In genomic region chr6:122735618-122736017, GRCh38 we compare ENCODE assay signal across 19 cellular contexts. TPM values are rescaled to one million over a fixed set of nuclear protein-coding genes. Genes with fewer than 3 reads are reported as not detected.
DNase-seq lines count a peak whose midpoint lies in the region; ATAC-seq, FAIRE-seq and TF ChIP-seq lines count a peak whose summit lies in the region.
"Had no signal": no experiment of that assay in that cellular context is flagged by ENCODE, and none has a peak within 500 bp of the region (broad histone marks: within the 10 kb centered on the region; RNA-seq: fewer than 3 reads in every experiment).

No MANE protein-coding gene starts in this region.

- H3K4me3 ChIP-seq in H1 (ENCODE audit: extremely low read depth in 1 of 4, insufficient read depth in 2 of 4, low read depth in 3 of 4, low read length in 4 of 4) = no peak overlapping the region
- no peak overlapping the region for H3K4me3 ChIP-seq in smooth muscle cell
- H3K4me3 ChIP-seq: pancreas had no signal

- H3K4me1 ChIP-seq in H1 (replicated peaks in 1 of 4; ENCODE audit: control insufficient read depth in 3 of 4, insufficient read depth in 4 of 4, low read length in 3 of 4) (peaks cover 2 to 7% (median 6%) of the 10 kb centered on the region in 4 experiments; a peak in 5 of 7 replicates), smooth muscle cell (ENCODE audit: low read depth) (peaks cover 12% of the 10 kb centered on the region)
- H3K4me1 ChIP-seq: pancreas had no signal

- DNase-seq in NCI-H2107 treated with DMSO at 0.1 percent for 48 hours (lab: John Stamatoyannopoulos, UW; ENCODE audit: unreplicated experiment) (peak; percentile 92), NCI-H2107 (lab: John Stamatoyannopoulos, UW) (no peak), NCI-H446 (lab: John Stamatoyannopoulos, UW) (peak; percentile 13 to 35), H1 (ENCODE audit: low read depth in 1 of 2, low spot score in 2 of 2) (no peak), smooth muscle cell (lab: John Stamatoyannopoulos, UW; ENCODE audit: unreplicated experiment) (no peak), germinal center (ENCODE audit: low spot score) (no peak), cortex of kidney (lab: John Stamatoyannopoulos, UW) (no peak)
- DNase-seq: activated CD4-positive, alpha-beta T cell treated with anti-CD3 and anti-CD28 coated beads, Interleukin-2, amount 10 ng/mL, durations not matched to agents 7 days and 5 days; activated effector memory CD4-positive, alpha-beta T cell treated with Interleukin-2 at 50 U/mL for 16 hours; brain microvascular endothelial cell; DND-41; mesenchymal stem cell; pancreas; stimulated activated CD8-positive, alpha-beta memory T cell treated with anti-CD3 and anti-CD28 coated beads, Interleukin-4, amount 100 ng/mL, for 48 hours; T-helper 2 cell had no signal

- H3K9me3 ChIP-seq in H1 (ENCODE audit: insufficient read depth in 2 of 2, low read depth in 1 of 2, low read length in 1 of 2) = no peaks in the 10 kb centered on the region
- no peaks in the 10 kb centered on the region for H3K9me3 ChIP-seq in smooth muscle cell (replicated peaks; ENCODE audit: low read depth)
- H3K9me3 ChIP-seq: pancreas had no signal

- no peak overlapping the region for H2BK15ac ChIP-seq in H1 (ENCODE audit: low read length)

- TF ChIP-seq RAD21 in H1 (IDR thresholded peaks at IDR 0.05 in 1 of 2, conservative IDR thresholded peaks at IDR 0.05 in 1 of 2; ENCODE audit: low read depth in 2 of 2, low read length in 2 of 2) = no peak

- H3K27ac ChIP-seq in H1 (ENCODE audit: low read depth, low read length) (no peak overlapping the region), smooth muscle cell (ENCODE audit: low read depth) (peak overlapping the region; percentile 93)
- H3K27ac ChIP-seq: brain microvascular endothelial cell, pancreas had no signal

- no peak overlapping the region for H3K56ac ChIP-seq in H1 (replicated peaks; ENCODE audit: insufficient read length, low read depth, low read length)

- no peak for FAIRE-seq in H1 (lab: Jason Lieb, UNC)
- FAIRE-seq: pancreas had no signal

- no peak overlapping the region for H3K18ac ChIP-seq in H1 (ENCODE audit: extremely low read depth, low read length)

- H3K36me3 ChIP-seq in H1 (ENCODE audit: control insufficient read depth in 2 of 4, insufficient read depth in 4 of 4, low read length in 3 of 4) (no peaks in the 10 kb centered on the region), smooth muscle cell (ENCODE audit: low read depth) (no peaks in the 10 kb centered on the region)
- H3K36me3 ChIP-seq: brain microvascular endothelial cell, pancreas had no signal

- H3K23me2 ChIP-seq in H1 (ENCODE audit: low read depth, low read length) = no peaks in the 10 kb centered on the region; the same call in 1 of the 2 replicates

- H3F3A ChIP-seq in smooth muscle cell (ENCODE audit: low read depth) = no peaks in the 10 kb centered on the region

- H3K14ac ChIP-seq in H1 (ENCODE audit: insufficient read length) = no peak overlapping the region

- no peaks in the 10 kb centered on the region for H3K36me3 Mint-ChIP-seq in activated T-helper 17 cell treated with anti-CD3 and anti-CD28 coated beads, Interleukin-2, amount 50 U/mL, for 72 hours (ENCODE audit: low read depth)

- 90% methylated on average over 3 of the region's 3 CpGs; no CpG with 5 or more reads in 1 of the 2 experiments for WGBS in H1 (ENCODE audit: extremely low coverage in 1 of 2, insufficient coverage in 1 of 2, insufficient read length in 1 of 2, insufficient replicate concordance in 2 of 2, low coverage in 1 of 2, low lambda C conversion rate in 2 of 2, missing lambda C conversion rate in 1 of 2), 2 experiments
- WGBS in smooth muscle cell (ENCODE audit: low lambda C conversion rate) = 61% methylated on average over 3 of the region's 3 CpGs

- no peaks in the 10 kb centered on the region for H3K79me1 ChIP-seq in H1 (ENCODE audit: low read depth, low read length)

- no peaks in the 10 kb centered on the region for H3K79me2 ChIP-seq in H1 (ENCODE audit: control insufficient read depth in 1 of 2, insufficient read depth in 2 of 2, low read length in 2 of 2)
- no peaks in the 10 kb centered on the region for H3K79me2 ChIP-seq in smooth muscle cell (ENCODE audit: low read depth)

- H4K5ac ChIP-seq in H1 (ENCODE audit: insufficient read length, low read depth, low read length) = peak overlapping the region; percentile 35

- H4K91ac ChIP-seq in H1 (replicated peaks; ENCODE audit: insufficient read length, low read length) = no peak overlapping the region

- H3K4me2 ChIP-seq in H1 (ENCODE audit: insufficient read depth in 1 of 2, low read depth in 2 of 2, low read length in 2 of 2) = no peak overlapping the region
- peak overlapping the region; percentile 43 for H3K4me2 ChIP-seq in smooth muscle cell

- POLR2A ChIA-PET in H1 (lab: Charles Lee; ENCODE audit: partially characterized antibody) = no interaction called here

- ATAC-seq in activated T-helper 17 cell treated with anti-CD3 and anti-CD28 coated beads, Interleukin-2, amount 50 U/mL, for 72 hours (replicated peaks) = no peak
- ATAC-seq: pancreas had no signal

- peak overlapping the region; percentile 37; the same call in 1 of the 2 replicates for H2AFZ ChIP-seq in H1 (ENCODE audit: low read length)
- H2AFZ ChIP-seq in smooth muscle cell (ENCODE audit: low read depth) = no peak overlapping the region

- H3K9ac ChIP-seq in H1 (replicated peaks in 1 of 4; ENCODE audit: extremely low read depth in 1 of 4, low read depth in 3 of 4, low read length in 3 of 4) = no peak overlapping the region
- H3K9ac ChIP-seq in smooth muscle cell (ENCODE audit: low read depth) = peak overlapping the region; percentile 75

- no peak overlapping the region for H2AK5ac ChIP-seq in H1 (ENCODE audit: low read depth, low read length)

- no peak for TF ChIP-seq POLR2A in H1 (IDR thresholded peaks at IDR 0.05; ENCODE audit: control extremely low read depth in 1 of 2, low read depth in 2 of 2, low read length in 2 of 2)

- H2BK20ac ChIP-seq in H1 (ENCODE audit: low read length) = no peak overlapping the region

- TF ChIP-seq EP300 in H1 (IDR thresholded peaks at IDR 0.05; ENCODE audit: borderline replicate concordance in 1 of 2, low read depth in 2 of 2, low read length in 2 of 2) = no peak

- no peak overlapping the region for H2BK120ac ChIP-seq in H1 (replicated peaks; ENCODE audit: low read depth, low read length)

- H3K4me1 Mint-ChIP-seq in activated T-helper 17 cell treated with anti-CD3 and anti-CD28 coated beads, Interleukin-2, amount 50 U/mL, for 72 hours = no peaks in the 10 kb centered on the region
- H3K4me1 Mint-ChIP-seq: activated CD4-positive, alpha-beta T cell treated with anti-CD3 and anti-CD28 coated beads, Interleukin-2, amount 10 ng/mL, durations not matched to agents 7 days and 5 days had no signal

- H3K27me3 ChIP-seq in H1 (replicated peaks in 1 of 4; ENCODE audit: control insufficient read depth in 3 of 4, extremely low read depth in 1 of 4, insufficient read depth in 3 of 4, low read length in 3 of 4) (no peaks in the 10 kb centered on the region), smooth muscle cell (ENCODE audit: low read depth) (no peaks in the 10 kb centered on the region)
- H3K27me3 ChIP-seq: brain microvascular endothelial cell, pancreas had no signal

- no peak overlapping the region for H3K23ac ChIP-seq in H1 (ENCODE audit: insufficient read length)

- H3K27ac Mint-ChIP-seq in activated T-helper 17 cell treated with anti-CD3 and anti-CD28 coated beads, Interleukin-2, amount 50 U/mL, for 72 hours = no peak overlapping the region
- H3K27ac Mint-ChIP-seq: activated CD4-positive, alpha-beta T cell treated with anti-CD3 and anti-CD28 coated beads, Interleukin-2, amount 10 ng/mL, durations not matched to agents 7 days and 5 days had no signal

- peaks cover 4% of the 10 kb centered on the region for H3K27me3 Mint-ChIP-seq in activated T-helper 17 cell treated with anti-CD3 and anti-CD28 coated beads, Interleukin-2, amount 50 U/mL, for 72 hours

- H2BK12ac ChIP-seq in H1 (ENCODE audit: low read depth, low read length) = no peak overlapping the region

- no peaks in the 10 kb centered on the region for H4K20me1 ChIP-seq in H1 (replicated peaks in 1 of 2; ENCODE audit: control insufficient read depth in 1 of 2, insufficient read depth in 2 of 2, low read length in 2 of 2)
- H4K20me1 ChIP-seq in smooth muscle cell (ENCODE audit: low read depth) = no peaks in the 10 kb centered on the region

- H3K4me3 Mint-ChIP-seq in activated T-helper 17 cell treated with anti-CD3 and anti-CD28 coated beads, Interleukin-2, amount 50 U/mL, for 72 hours = no peak overlapping the region
- H3K4me3 Mint-ChIP-seq: activated CD4-positive, alpha-beta T cell treated with anti-CD3 and anti-CD28 coated beads, Interleukin-2, amount 10 ng/mL, durations not matched to agents 7 days and 5 days had no signal

- no peaks in the 10 kb centered on the region for H3K9me3 Mint-ChIP-seq in activated T-helper 17 cell treated with anti-CD3 and anti-CD28 coated beads, Interleukin-2, amount 50 U/mL, for 72 hours
- H3K9me3 Mint-ChIP-seq: activated CD4-positive, alpha-beta T cell treated with anti-CD3 and anti-CD28 coated beads, Interleukin-2, amount 10 ng/mL, durations not matched to agents 7 days and 5 days had no signal

- TF ChIP-seq CTCF in H1 (IDR thresholded peaks at IDR 0.05; ENCODE audit: control extremely low read depth in 1 of 3, insufficient read depth in 1 of 3, low read depth in 1 of 3, low read length in 3 of 3) (no peak), smooth muscle cell (IDR thresholded peaks at IDR 0.05; ENCODE audit: borderline replicate concordance, insufficient read depth, poor library complexity, severe bottlenecking) (no peak)

- no peak overlapping the region for H3K4ac ChIP-seq in H1 (replicated peaks; ENCODE audit: insufficient read length, low read depth, low read length)

- CTCF ChIA-PET in H1 (lab: Charles Lee; ENCODE audit: partially characterized antibody) = interaction anchor here (0.9 kb wide), 1 partner anchor 103 kb away, joined by 3 read pairs; no protein-coding TSS in a partner anchor

- H2BK5ac ChIP-seq in H1 (ENCODE audit: low read depth, low read length) = no peak overlapping the region

- H4K8ac ChIP-seq in H1 (ENCODE audit: extremely low read depth, insufficient read depth, low read length) = no peak overlapping the region

RNA-seq across cellular contexts. Expression of gene FABP7, which starts 43.9 kb away (rescaled TPM):
- 13.1 and 14.0 TPM in 2 replicates for total RNA-seq in H1 (2021; fragmentation: NEBNext Ultra II Directional; extraction: Animal tissue kit (Norgen Biotek cat#: 25700))
- 3.6 and 10.6 TPM in 2 replicates for polyA plus RNA-seq in H1 (2011; rRNA removed)
- polyA plus RNA-seq in H1 (2011; cell fraction: cytosol; rRNA removed) = 14.1 TPM
- 2.1 TPM for polyA plus RNA-seq in H1 (2011; cell fraction: nucleus; rRNA removed)
- polyA plus RNA-seq in H1 (2012, experiment 1 of 2) = 13.7 to 26.6 TPM (median 15.3 TPM) in 4 replicates
- 5.9 TPM for polyA plus RNA-seq in H1 (2012, experiment 2 of 2)
- 8.0 TPM for polyA plus RNA-seq in H1 (2013, experiment 1 of 2)
- polyA plus RNA-seq in H1 (2013, experiment 2 of 2) = 7.7 TPM
- polyA minus RNA-seq in H1 (2011; rRNA and poly(A)+ RNA removed) = 1.6 and 4.9 TPM in 2 replicates
- polyA minus RNA-seq in H1 (2011; cell fraction: cytosol; rRNA and poly(A)+ RNA removed) = not detected
- polyA minus RNA-seq in H1 (2011; cell fraction: nucleus; rRNA and poly(A)+ RNA removed) = 1.5 TPM
- total RNA-seq in smooth muscle cell = not detected in 2 replicates
- polyA plus RNA-seq in smooth muscle cell = not detected in 2 replicates
- not detected for total RNA-seq in activated T-helper 17 cell treated with anti-CD3 and anti-CD28 coated beads, Interleukin-2, amount 50 U/mL, for 72 hours
- total RNA-seq: activated CD4-positive, alpha-beta T cell treated with anti-CD3 and anti-CD28 coated beads, Interleukin-2, amount 10 ng/mL, durations not matched to agents 7 days and 5 days; M059J; pancreas; PC-3; ureter had no signal
- polyA plus RNA-seq: pancreas had no signal

RNA-seq across cellular contexts. Expression of gene SMPDL3A, which starts 53.4 kb away (rescaled TPM):
- 2.6 and 3.5 TPM in 2 replicates for total RNA-seq in H1 (2021; fragmentation: NEBNext Ultra II Directional; extraction: Animal tissue kit (Norgen Biotek cat#: 25700))
- 3.7 and 3.9 TPM in 2 replicates for polyA plus RNA-seq in H1 (2011; rRNA removed)
- 3.1 TPM for polyA plus RNA-seq in H1 (2011; cell fraction: cytosol; rRNA removed)
- 3.4 TPM for polyA plus RNA-seq in H1 (2011; cell fraction: nucleus; rRNA removed)
- polyA plus RNA-seq in H1 (2012, experiment 1 of 2) = 1.6 to 3.4 TPM (median 2.4 TPM) in 4 replicates
- polyA plus RNA-seq in H1 (2012, experiment 2 of 2) = 0.34 TPM
- 4.9 TPM for polyA plus RNA-seq in H1 (2013, experiment 1 of 2)
- polyA plus RNA-seq in H1 (2013, experiment 2 of 2) = 4.9 TPM
- 1.4 and 1.7 TPM in 2 replicates for polyA minus RNA-seq in H1 (2011; rRNA and poly(A)+ RNA removed)
- 3.2 TPM for polyA minus RNA-seq in H1 (2011; cell fraction: cytosol; rRNA and poly(A)+ RNA removed)
- polyA minus RNA-seq in H1 (2011; cell fraction: nucleus; rRNA and poly(A)+ RNA removed) = 1.8 TPM
- 6.5 and 14.5 TPM in 2 replicates for total RNA-seq in smooth muscle cell
- 2.3 and 8.6 TPM in 2 replicates for polyA plus RNA-seq in smooth muscle cell
- total RNA-seq in activated T-helper 17 cell treated with anti-CD3 and anti-CD28 coated beads, Interleukin-2, amount 50 U/mL, for 72 hours = under 1 TPM; 0.29 to 0.58 TPM

Comparison
In these comparisons a context has a peak if more than half of its experiments do, and no peak if none do; other contexts are left out.
1. DNase-seq: peak in NCI-H2107 treated with DMSO at 0.1 percent for 48 hours (single experiment) and NCI-H446 (2 of 2); none in NCI-H2107 (single experiment), H1 (0 of 2), smooth muscle cell (single experiment), germinal center (single experiment) and cortex of kidney (single experiment).
2. RNA of gene FABP7, which starts 43.9 kb away (total RNA-seq): 13.1 to 14.0 TPM in H1; not detected in smooth muscle cell and not detected in activated T-helper 17 cell treated with anti-CD3 and anti-CD28 coated beads, Interleukin-2, amount 50 U/mL, for 72 hours; every median in the first group is over 10 times any median in the second.